In genomic region chr1:17052038-17052437, GRCh38 we compare ENCODE assay signal across 1 cellular context.
TF ChIP-seq lines count a peak whose summit lies in the region.

No MANE protein-coding gene starts in this region.

TF ChIP-seq in WTC11, 78 proteins besides CTCF, POLR2A, EP300 and RAD21 (continued from another document):
- no peak for TF ChIP-seq AFF4 (CRISPR knock-in tag; IDR thresholded peaks at IDR 0.05; ENCODE audit: borderline replicate concordance)
- no peak for TF ChIP-seq CDX4 (CRISPR knock-in tag; IDR thresholded peaks at IDR 0.05; ENCODE audit: borderline replicate concordance)
- TF ChIP-seq, protein P1, sequence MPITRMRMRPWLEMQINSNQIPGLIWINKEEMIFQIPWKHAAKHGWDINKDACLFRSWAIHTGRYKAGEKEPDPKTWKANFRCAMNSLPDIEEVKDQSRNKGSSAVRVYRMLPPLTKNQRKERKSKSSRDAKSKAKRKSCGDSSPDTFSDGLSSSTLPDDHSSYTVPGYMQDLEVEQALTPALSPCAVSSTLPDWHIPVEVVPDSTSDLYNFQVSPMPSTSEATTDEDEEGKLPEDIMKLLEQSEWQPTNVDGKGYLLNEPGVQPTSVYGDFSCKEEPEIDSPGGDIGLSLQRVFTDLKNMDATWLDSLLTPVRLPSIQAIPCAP (CRISPR knock-in tag; IDR thresholded peaks at IDR 0.05): no peak
- TF ChIP-seq ZSCAN18 (CRISPR knock-in tag; IDR thresholded peaks at IDR 0.05): no peak
- TF ChIP-seq SMAD4 (CRISPR knock-in tag; IDR thresholded peaks at IDR 0.05): no peak
- no peak for TF ChIP-seq HMGXB4 (CRISPR knock-in tag; IDR thresholded peaks at IDR 0.05)
- TF ChIP-seq, protein P2, sequence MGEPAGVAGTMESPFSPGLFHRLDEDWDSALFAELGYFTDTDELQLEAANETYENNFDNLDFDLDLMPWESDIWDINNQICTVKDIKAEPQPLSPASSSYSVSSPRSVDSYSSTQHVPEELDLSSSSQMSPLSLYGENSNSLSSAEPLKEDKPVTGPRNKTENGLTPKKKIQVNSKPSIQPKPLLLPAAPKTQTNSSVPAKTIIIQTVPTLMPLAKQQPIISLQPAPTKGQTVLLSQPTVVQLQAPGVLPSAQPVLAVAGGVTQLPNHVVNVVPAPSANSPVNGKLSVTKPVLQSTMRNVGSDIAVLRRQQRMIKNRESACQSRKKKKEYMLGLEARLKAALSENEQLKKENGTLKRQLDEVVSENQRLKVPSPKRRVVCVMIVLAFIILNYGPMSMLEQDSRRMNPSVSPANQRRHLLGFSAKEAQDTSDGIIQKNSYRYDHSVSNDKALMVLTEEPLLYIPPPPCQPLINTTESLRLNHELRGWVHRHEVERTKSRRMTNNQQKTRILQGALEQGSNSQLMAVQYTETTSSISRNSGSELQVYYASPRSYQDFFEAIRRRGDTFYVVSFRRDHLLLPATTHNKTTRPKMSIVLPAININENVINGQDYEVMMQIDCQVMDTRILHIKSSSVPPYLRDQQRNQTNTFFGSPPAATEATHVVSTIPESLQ (CRISPR knock-in tag; IDR thresholded peaks at IDR 0.05): no peak
- TF ChIP-seq IRF2 (CRISPR knock-in tag; IDR thresholded peaks at IDR 0.05; ENCODE audit: borderline replicate concordance, low read depth): no peak
- no peak for TF ChIP-seq ESRRA (CRISPR knock-in tag; IDR thresholded peaks at IDR 0.05; ENCODE audit: borderline replicate concordance)
- no peak for TF ChIP-seq ZNF396 (CRISPR knock-in tag; IDR thresholded peaks at IDR 0.05; ENCODE audit: borderline replicate concordance)
- TF ChIP-seq, protein P3, sequence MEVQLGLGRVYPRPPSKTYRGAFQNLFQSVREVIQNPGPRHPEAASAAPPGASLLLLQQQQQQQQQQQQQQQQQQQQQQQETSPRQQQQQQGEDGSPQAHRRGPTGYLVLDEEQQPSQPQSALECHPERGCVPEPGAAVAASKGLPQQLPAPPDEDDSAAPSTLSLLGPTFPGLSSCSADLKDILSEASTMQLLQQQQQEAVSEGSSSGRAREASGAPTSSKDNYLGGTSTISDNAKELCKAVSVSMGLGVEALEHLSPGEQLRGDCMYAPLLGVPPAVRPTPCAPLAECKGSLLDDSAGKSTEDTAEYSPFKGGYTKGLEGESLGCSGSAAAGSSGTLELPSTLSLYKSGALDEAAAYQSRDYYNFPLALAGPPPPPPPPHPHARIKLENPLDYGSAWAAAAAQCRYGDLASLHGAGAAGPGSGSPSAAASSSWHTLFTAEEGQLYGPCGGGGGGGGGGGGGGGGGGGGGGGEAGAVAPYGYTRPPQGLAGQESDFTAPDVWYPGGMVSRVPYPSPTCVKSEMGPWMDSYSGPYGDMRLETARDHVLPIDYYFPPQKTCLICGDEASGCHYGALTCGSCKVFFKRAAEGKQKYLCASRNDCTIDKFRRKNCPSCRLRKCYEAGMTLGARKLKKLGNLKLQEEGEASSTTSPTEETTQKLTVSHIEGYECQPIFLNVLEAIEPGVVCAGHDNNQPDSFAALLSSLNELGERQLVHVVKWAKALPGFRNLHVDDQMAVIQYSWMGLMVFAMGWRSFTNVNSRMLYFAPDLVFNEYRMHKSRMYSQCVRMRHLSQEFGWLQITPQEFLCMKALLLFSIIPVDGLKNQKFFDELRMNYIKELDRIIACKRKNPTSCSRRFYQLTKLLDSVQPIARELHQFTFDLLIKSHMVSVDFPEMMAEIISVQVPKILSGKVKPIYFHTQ (CRISPR knock-in tag; IDR thresholded peaks at IDR 0.05): no peak
- no peak for TF ChIP-seq SOX15 (CRISPR knock-in tag; IDR thresholded peaks at IDR 0.05)
- no peak for TF ChIP-seq ZNF121 (CRISPR knock-in tag; IDR thresholded peaks at IDR 0.05)
- no peak for TF ChIP-seq JUN (CRISPR knock-in tag; IDR thresholded peaks at IDR 0.05)
- TF ChIP-seq, protein P4, sequence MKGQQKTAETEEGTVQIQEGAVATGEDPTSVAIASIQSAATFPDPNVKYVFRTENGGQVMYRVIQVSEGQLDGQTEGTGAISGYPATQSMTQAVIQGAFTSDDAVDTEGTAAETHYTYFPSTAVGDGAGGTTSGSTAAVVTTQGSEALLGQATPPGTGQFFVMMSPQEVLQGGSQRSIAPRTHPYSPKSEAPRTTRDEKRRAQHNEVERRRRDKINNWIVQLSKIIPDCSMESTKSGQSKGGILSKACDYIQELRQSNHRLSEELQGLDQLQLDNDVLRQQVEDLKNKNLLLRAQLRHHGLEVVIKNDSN (CRISPR knock-in tag; IDR thresholded peaks at IDR 0.05): no peak
- no peak for TF ChIP-seq ZNF416 (CRISPR knock-in tag; IDR thresholded peaks at IDR 0.05)
- TF ChIP-seq MYBL2 (CRISPR knock-in tag; IDR thresholded peaks at IDR 0.05): no peak
- no peak for TF ChIP-seq ZBTB21 (CRISPR knock-in tag; IDR thresholded peaks at IDR 0.05; ENCODE audit: borderline replicate concordance)
TF ChIP-seq in WTC11: peak in this region for 0.
